Comparison of ENCODE assay signal across 15 cellular contexts in the genomic region with DNA sequence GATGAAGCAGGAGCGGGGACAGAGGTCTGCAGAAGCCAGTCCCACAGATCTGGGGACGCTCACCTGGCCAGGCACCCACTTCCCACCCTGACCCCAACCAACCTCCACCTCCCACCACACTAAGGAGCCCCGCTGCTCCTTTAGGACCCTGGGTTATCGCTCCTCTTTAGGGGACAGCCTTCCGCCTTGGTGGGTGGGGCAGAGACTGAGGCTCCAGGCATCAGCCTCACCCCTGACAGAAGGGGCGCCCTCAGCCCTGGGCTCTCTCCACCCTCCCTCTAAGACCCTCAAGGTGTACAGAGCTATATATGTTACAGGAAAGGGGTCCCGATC. TPM values are rescaled to one million over a fixed set of nuclear protein-coding genes. Genes with fewer than 3 reads are reported as not detected.
DNase-seq lines count a peak whose midpoint lies in the region; ATAC-seq and TF ChIP-seq lines count a peak whose summit lies in the region.
"Had no signal": no experiment of that assay in that cellular context is flagged by ENCODE, and none has a peak within 500 bp of the region (broad histone marks: within the 10 kb centered on the region; RNA-seq: fewer than 3 reads in every experiment).

No MANE protein-coding gene starts in this region.

- H3K36me3 ChIP-seq in OCI-LY1 (ENCODE audit: insufficient read depth, low read length) (no peaks in the 10 kb centered on the region), gastroesophageal sphincter (no peaks in the 10 kb centered on the region), smooth muscle cell (ENCODE audit: low read depth) (no peaks in the 10 kb centered on the region)

- H4K20me1 ChIP-seq in OCI-LY1 (ENCODE audit: insufficient read depth, low read length) (no peaks in the 10 kb centered on the region), smooth muscle cell (ENCODE audit: low read depth) (no peaks in the 10 kb centered on the region)

- no peak overlapping the region for H2AFZ ChIP-seq in OCI-LY1 (ENCODE audit: low read length)
- peak overlapping the region; percentile 25 for H2AFZ ChIP-seq in smooth muscle cell (ENCODE audit: low read depth)

- no peaks in the 10 kb centered on the region for H3K9me3 Mint-ChIP-seq in Calu3 (ENCODE audit: low read depth, unreplicated experiment)
- no peaks in the 10 kb centered on the region for H3K9me3 Mint-ChIP-seq in activated CD4-positive, alpha-beta T cell treated with anti-CD3 and anti-CD28 coated beads, Interleukin-2, amount 10 ng/mL, durations not matched to agents 24 days and 14 days

- H3K9ac ChIP-seq in OCI-LY1 (ENCODE audit: low read length) (no peak overlapping the region), smooth muscle cell (ENCODE audit: low read depth) (peak overlapping the region; percentile 42)

- 60% methylated on average over 2 of the region's 7 CpGs; no CpG with 5 or more reads in 1 of the 2 donors for WGBS in gastroesophageal sphincter (ENCODE audit: low coverage in 1 of 2), 2 donors
- WGBS in smooth muscle cell (ENCODE audit: low lambda C conversion rate), result 90% methylated on average over 5 of the region's 7 CpGs

- ATAC-seq in gastroesophageal sphincter, result peak; percentile 10

- no peak for TF ChIP-seq EP300 in gastroesophageal sphincter (IDR thresholded peaks at IDR 0.05)

- H3K79me2 ChIP-seq in OCI-LY1 (ENCODE audit: insufficient read depth, low read length), result no peaks in the 10 kb centered on the region
- H3K79me2 ChIP-seq in smooth muscle cell (ENCODE audit: low read depth), result no peaks in the 10 kb centered on the region

- H3K4me1 Mint-ChIP-seq in Calu3 (ENCODE audit: low read depth, unreplicated experiment), result peaks cover 18% of the 10 kb centered on the region
- H3K4me1 Mint-ChIP-seq in activated CD4-positive, alpha-beta T cell treated with anti-CD3 and anti-CD28 coated beads, Interleukin-2, amount 10 ng/mL, durations not matched to agents 24 days and 14 days, result peaks cover 4% of the 10 kb centered on the region

- H3K27me3 ChIP-seq in OCI-LY1 (ENCODE audit: insufficient read depth, low read length) (no peaks in the 10 kb centered on the region), gastroesophageal sphincter (peaks cover 33% of the 10 kb centered on the region), smooth muscle cell (ENCODE audit: low read depth) (no peaks in the 10 kb centered on the region)

- H3K36me3 Mint-ChIP-seq in Calu3 (ENCODE audit: insufficient read depth, unreplicated experiment), result no peaks in the 10 kb centered on the region
- no peaks in the 10 kb centered on the region for H3K36me3 Mint-ChIP-seq in activated CD4-positive, alpha-beta T cell treated with anti-CD3 and anti-CD28 coated beads, Interleukin-2, amount 10 ng/mL, durations not matched to agents 24 days and 14 days (ENCODE audit: low read depth)
- H3K36me3 Mint-ChIP-seq: CD4-positive, alpha-beta memory T cell had no signal

- H3K27ac Mint-ChIP-seq in Calu3 (ENCODE audit: unreplicated experiment), result peak overlapping the region; percentile 36
- no peak overlapping the region for H3K27ac Mint-ChIP-seq in activated CD4-positive, alpha-beta T cell treated with anti-CD3 and anti-CD28 coated beads, Interleukin-2, amount 10 ng/mL, durations not matched to agents 24 days and 14 days

- no TSS peak for BruUV-seq in Calu3 (replicated peaks; lab: Mats Ljungman, UMichigan)

- H3K9me3 ChIP-seq in OCI-LY1 (ENCODE audit: low read length) (no peaks in the 10 kb centered on the region), gastroesophageal sphincter (no peaks in the 10 kb centered on the region), smooth muscle cell (replicated peaks; ENCODE audit: low read depth) (no peaks in the 10 kb centered on the region)

- H3K4me2 ChIP-seq in OCI-LY1 (ENCODE audit: low read length) (peak overlapping the region; percentile 29; the same call in 1 of the 2 replicates), smooth muscle cell (peak overlapping the region; percentile 38)

- no peak overlapping the region for H3K27ac ChIP-seq in OCI-LY1 (ENCODE audit: low read depth, low read length, poor library complexity, severe bottlenecking)
- no peak overlapping the region for H3K27ac ChIP-seq in gastroesophageal sphincter
- H3K27ac ChIP-seq in smooth muscle cell (ENCODE audit: low read depth), result peak overlapping the region; percentile 39

- no peaks in the 10 kb centered on the region for H3K9me2 ChIP-seq in OCI-LY1 (ENCODE audit: low read depth, low read length)

- H3K4me1 ChIP-seq in OCI-LY1 (ENCODE audit: insufficient read depth, low read length, severe bottlenecking), result peaks cover 15% of the 10 kb centered on the region
- no peaks in the 10 kb centered on the region for H3K4me1 ChIP-seq in gastroesophageal sphincter
- H3K4me1 ChIP-seq in smooth muscle cell (ENCODE audit: low read depth), result no peaks in the 10 kb centered on the region

- H3K4me3 Mint-ChIP-seq in Calu3 (ENCODE audit: low read depth, unreplicated experiment), result no peak overlapping the region
- H3K4me3 Mint-ChIP-seq in activated CD4-positive, alpha-beta T cell treated with anti-CD3 and anti-CD28 coated beads, Interleukin-2, amount 10 ng/mL, durations not matched to agents 24 days and 14 days, result no peak overlapping the region
- H3K4me3 Mint-ChIP-seq: CD4-positive, alpha-beta memory T cell had no signal

- no peak for DNase-seq in Calu3
- no peak for DNase-seq in smooth muscle cell (lab: John Stamatoyannopoulos, UW; ENCODE audit: unreplicated experiment)
- no peak for DNase-seq in HK-2 (ENCODE audit: unreplicated experiment)
- no peak for DNase-seq in amniotic stem cell (lab: John Stamatoyannopoulos, UW)
- no peak for DNase-seq in activated CD4-positive, alpha-beta T cell treated with anti-CD3 and anti-CD28 coated beads, Interleukin-2, amount 10 ng/mL, durations not matched to agents 24 days and 14 days
- DNase-seq in GM19238 (ENCODE audit: insufficient read length, low spot score), result no peak
- DNase-seq: AML-193; CD4-positive, alpha-beta memory T cell; MM.1S; NCI-H1105; NCI-H187; NCI-H446; SIG-M5 had no signal

- H3K27me3 Mint-ChIP-seq in Calu3 (ENCODE audit: unreplicated experiment), result peaks cover 18% of the 10 kb centered on the region
- H3K27me3 Mint-ChIP-seq in activated CD4-positive, alpha-beta T cell treated with anti-CD3 and anti-CD28 coated beads, Interleukin-2, amount 10 ng/mL, durations not matched to agents 24 days and 14 days, result peaks cover 5% of the 10 kb centered on the region
- H3K27me3 Mint-ChIP-seq: CD4-positive, alpha-beta memory T cell had no signal

- no peak for TF ChIP-seq CTCF in Calu3 (IDR thresholded peaks at IDR 0.05; ENCODE audit: unreplicated experiment)
- no peak for TF ChIP-seq CTCF in OCI-LY1 (IDR thresholded peaks at IDR 0.05; ENCODE audit: low read length)
- TF ChIP-seq CTCF in gastroesophageal sphincter (IDR thresholded peaks at IDR 0.05), result no peak
- no peak for TF ChIP-seq CTCF in smooth muscle cell (IDR thresholded peaks at IDR 0.05; ENCODE audit: borderline replicate concordance, insufficient read depth, poor library complexity, severe bottlenecking)

- intact Hi-C loops in Calu3 (cut with micrococcal nuclease; ENCODE audit: unreplicated experiment), result loop anchor here (10.0 kb wide), 2 partner anchors 207 to 407 kb away; partner anchors contain the start of gene KCNF1
- intact Hi-C loops in activated CD4-positive, alpha-beta T cell treated with anti-CD3 and anti-CD28 coated beads, Interleukin-2, amount 10 ng/mL, durations not matched to agents 24 days and 14 days (cut with micrococcal nuclease), result no loop called here

- no peak for TF ChIP-seq POLR2A in gastroesophageal sphincter (IDR thresholded peaks at IDR 0.05)

- CTCF ChIA-PET in Calu3 (lab: Charles Lee), result interaction anchor here (0.6 to 3.3 kb wide), 2 partner anchors 21 to 289 kb away, joined by 6 to 33 read pairs; no protein-coding TSS in a partner anchor

- no peak overlapping the region for H3K4me3 ChIP-seq in OCI-LY1 (ENCODE audit: low read depth, low read length, poor library complexity, severe bottlenecking)
- no peak overlapping the region for H3K4me3 ChIP-seq in gastroesophageal sphincter
- H3K4me3 ChIP-seq in smooth muscle cell, result no peak overlapping the region

- no peaks in the 10 kb centered on the region for H3F3A ChIP-seq in OCI-LY1 (ENCODE audit: insufficient read depth, low read length)
- no peaks in the 10 kb centered on the region for H3F3A ChIP-seq in smooth muscle cell (ENCODE audit: low read depth)

RNA-seq across cellular contexts. Expression of gene SLC66A3, which starts 33.5 kb away (rescaled TPM):
- total RNA-seq in Calu3 (2022), result 13.5 and 15.0 TPM in 2 replicates
- 10 to 100 TPM; 28.1 to 49.8 (median 41.5) TPM for total RNA-seq in gastroesophageal sphincter
- total RNA-seq in smooth muscle cell, result 37.2 and 41.0 TPM in 2 replicates
- 27.4 and 33.5 TPM in 2 replicates for polyA plus RNA-seq in smooth muscle cell
- 7.6 and 10.4 TPM in 2 replicates for total RNA-seq in activated CD4-positive, alpha-beta T cell treated with anti-CD3 and anti-CD28 coated beads, Interleukin-2, amount 10 ng/mL, durations not matched to agents 24 days and 14 days
